In the genomic region with DNA sequence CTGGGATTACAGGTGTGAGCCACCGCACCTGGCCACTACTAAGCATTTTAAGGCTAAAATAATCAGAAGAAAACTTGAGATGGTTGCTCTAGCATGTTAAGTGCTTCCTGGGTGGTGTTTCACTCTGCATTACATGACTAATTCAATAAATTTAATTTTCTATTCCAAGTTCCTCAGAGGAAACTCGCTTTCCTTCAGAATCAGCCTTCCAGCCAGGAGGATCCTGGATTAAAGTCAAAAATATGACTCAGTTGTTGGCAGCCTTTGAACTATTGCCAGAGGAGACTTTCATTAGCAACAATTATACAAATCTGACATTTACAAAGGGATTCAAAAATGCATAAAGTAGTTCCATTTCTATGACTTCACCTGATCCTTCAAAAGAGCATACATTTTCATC, we compare ENCODE assay signal across 25 cellular contexts.
A peak's percentile ranks its signal among the peaks of the same experiment; 100 is the strongest.
DNase-seq lines count a peak whose midpoint lies in the region; ATAC-seq and TF ChIP-seq lines count a peak whose summit lies in the region.
"Had no signal": no experiment of that assay in that cellular context is flagged by ENCODE, and none has a peak within 500 bp of the region (broad histone marks: within the 10 kb centered on the region; RNA-seq: fewer than 3 reads in every experiment).

No MANE protein-coding gene starts in this region.

- H3K27ac ChIP-seq in RWPE1, result peak overlapping the region; percentile 73
- H3K27ac ChIP-seq: KMS-11, neutrophil, SJSA1, tibial nerve had no signal

- no peaks in the 10 kb centered on the region for H3K9me3 Mint-ChIP-seq in activated naive CD4-positive, alpha-beta T cell treated with anti-CD3 and anti-CD28 coated beads, Interleukin-2, amount 50 U/mL, for 72 hours
- H3K9me3 Mint-ChIP-seq in activated CD8-positive, alpha-beta T cell treated with anti-CD3 and anti-CD28 coated beads, Interleukin-2, amount 10 ng/mL, durations not matched to agents 7 days and 5 days (ENCODE audit: insufficient read depth), result no peaks in the 10 kb centered on the region
- H3K9me3 Mint-ChIP-seq: activated naive CD4-positive, alpha-beta T cell treated with anti-CD3 and anti-CD28 coated beads, Interleukin-2, amount 50 U/mL, for 24 hours; activated T-cell treated with anti-CD3 and anti-CD28 coated beads, Interleukin-2, amount 50 U/mL, for 24 hours had no signal

- POLR2A ChIA-PET in RWPE1 (lab: Yijun Ruan, JAX; ENCODE audit: low non-redundant PET), result no interaction called here
- POLR2A ChIA-PET in activated CD8-positive, alpha-beta T cell treated with anti-CD3 and anti-CD28 coated beads, Interleukin-2, amount 10 ng/mL, durations not matched to agents 7 days and 5 days (lab: Charles Lee), result no interaction called here

- TF ChIP-seq CTCF in RWPE1 (conservative IDR thresholded peaks at IDR 0.05; ENCODE audit: low read depth), result no peak
- no peak for TF ChIP-seq CTCF in choroid plexus epithelial cell (conservative IDR thresholded peaks at IDR 0.05; ENCODE audit: low read depth, low read length)
- no peak for TF ChIP-seq CTCF in retinal pigment epithelial cell (conservative IDR thresholded peaks at IDR 0.05; ENCODE audit: low read depth, low read length)

- H3K4me1 Mint-ChIP-seq in activated CD8-positive, alpha-beta T cell treated with anti-CD3 and anti-CD28 coated beads, Interleukin-2, amount 10 ng/mL, durations not matched to agents 7 days and 5 days (ENCODE audit: low read depth), result no peaks in the 10 kb centered on the region
- H3K4me1 Mint-ChIP-seq: activated naive CD4-positive, alpha-beta T cell treated with anti-CD3 and anti-CD28 coated beads, Interleukin-2, amount 50 U/mL, for 24 hours; WTC11 had no signal

- H3K4me3 Mint-ChIP-seq in activated CD8-positive, alpha-beta T cell treated with anti-CD3 and anti-CD28 coated beads, Interleukin-2, amount 10 ng/mL, durations not matched to agents 7 days and 5 days, result no peak overlapping the region
- H3K4me3 Mint-ChIP-seq: activated naive CD4-positive, alpha-beta T cell treated with anti-CD3 and anti-CD28 coated beads, Interleukin-2, amount 50 U/mL, for 24 hours; activated T-cell treated with anti-CD3 and anti-CD28 coated beads, Interleukin-2, amount 50 U/mL, for 24 hours; WTC11 had no signal

- H3K4me3 ChIP-seq in choroid plexus epithelial cell (ENCODE audit: low read depth, low read length) (no peak overlapping the region), retinal pigment epithelial cell (ENCODE audit: low read length) (no peak overlapping the region)
- H3K4me3 ChIP-seq: SJSA1, tibial nerve had no signal

- no peak overlapping the region for H3K27ac Mint-ChIP-seq in activated naive CD4-positive, alpha-beta T cell treated with anti-CD3 and anti-CD28 coated beads, Interleukin-2, amount 50 U/mL, for 72 hours
- no peak overlapping the region for H3K27ac Mint-ChIP-seq in activated CD8-positive, alpha-beta T cell treated with anti-CD3 and anti-CD28 coated beads, Interleukin-2, amount 10 ng/mL, durations not matched to agents 7 days and 5 days
- H3K27ac Mint-ChIP-seq: activated naive CD4-positive, alpha-beta T cell treated with anti-CD3 and anti-CD28 coated beads, Interleukin-2, amount 50 U/mL, for 24 hours; activated T-cell treated with anti-CD3 and anti-CD28 coated beads, Interleukin-2, amount 50 U/mL, for 24 hours; WTC11 had no signal

- ATAC-seq in activated naive CD4-positive, alpha-beta T cell treated with anti-CD3 and anti-CD28 coated beads, Interleukin-2, amount 50 U/mL, for 72 hours, result no peak
- ATAC-seq in GM21723 (IDR thresholded peaks at IDR 0.05; ENCODE audit: unreplicated experiment), result no peak
- ATAC-seq in activated CD8-positive, alpha-beta T cell treated with anti-CD3 and anti-CD28 coated beads, Interleukin-2, amount 10 ng/mL, durations not matched to agents 7 days and 5 days, result no peak
- ATAC-seq: left ventricle myocardium superior; right cardiac atrium; stimulated activated naive CD8-positive, alpha-beta T cell treated with anti-CD3 and anti-CD28 coated beads, Interleukin-15, Interleukin-2, amounts not matched to agents 100 U/mL and 50 U/mL, for 24 hours; WTC11 had no signal

- CTCF ChIA-PET in RWPE1 (lab: Yijun Ruan, JAX), result no interaction called here
- CTCF ChIA-PET in activated CD8-positive, alpha-beta T cell treated with anti-CD3 and anti-CD28 coated beads, Interleukin-2, amount 10 ng/mL, durations not matched to agents 7 days and 5 days (lab: Charles Lee), result no interaction called here

- peaks cover 0 to 4% of the 10 kb centered on the region in 2 donors for H3K36me3 Mint-ChIP-seq in activated naive CD4-positive, alpha-beta T cell treated with anti-CD3 and anti-CD28 coated beads, Interleukin-2, amount 50 U/mL, for 72 hours
- no peaks in the 10 kb centered on the region for H3K36me3 Mint-ChIP-seq in activated CD8-positive, alpha-beta T cell treated with anti-CD3 and anti-CD28 coated beads, Interleukin-2, amount 10 ng/mL, durations not matched to agents 7 days and 5 days (ENCODE audit: low read depth)
- H3K36me3 Mint-ChIP-seq: activated naive CD4-positive, alpha-beta T cell treated with anti-CD3 and anti-CD28 coated beads, Interleukin-2, amount 50 U/mL, for 24 hours had no signal

- H3K27me3 Mint-ChIP-seq in activated CD8-positive, alpha-beta T cell treated with anti-CD3 and anti-CD28 coated beads, Interleukin-2, amount 10 ng/mL, durations not matched to agents 7 days and 5 days (ENCODE audit: low read depth), result peaks cover 2% of the 10 kb centered on the region

- peak; percentile 20 for DNase-seq in HS-5 (ENCODE audit: low read depth)
- DNase-seq in RWPE1 (ENCODE audit: low spot score), result peak; percentile 48
- DNase-seq in choroid plexus epithelial cell (ENCODE audit: low read depth), result peak; percentile 2
- peak; percentile 48 for DNase-seq in retinal pigment epithelial cell (ENCODE audit: low read depth)
- DNase-seq in activated naive CD4-positive, alpha-beta T cell treated with anti-CD3 and anti-CD28 coated beads, Interleukin-2, amount 50 U/mL, for 72 hours (ENCODE audit: low spot score in 2 of 2), result no peak
- DNase-seq in activated effector memory CD4-positive, alpha-beta T cell treated with anti-CD3 and anti-CD28 coated beads, Interleukin-2, amount 50 U/mL, for 16 hours, result no peak
- DNase-seq in activated CD8-positive, alpha-beta T cell treated with anti-CD3 and anti-CD28 coated beads, Interleukin-2, amount 10 ng/mL, durations not matched to agents 7 days and 5 days, result no peak
- DNase-seq: activated CD4-positive, alpha-beta T cell treated with anti-CD3 and anti-CD28 coated beads, Interleukin-2, amount 50 U/mL, for 48 hours; activated T-cell treated with anti-CD3 and anti-CD28 coated beads, Interleukin-2, amount 50 U/mL, for 24 hours; COR-L47; GOT3; left ventricle myocardium superior; NCI-H1105; NCI-H2107; NCI-H748 treated with DMSO at 0.1 percent for 48 hours; OCI-M1; right cardiac atrium; stimulated activated naive CD8-positive, alpha-beta T cell treated with anti-CD3 and anti-CD28 coated beads, Interleukin-15, Interleukin-2, amounts not matched to agents 100 U/mL and 50 U/mL, for 24 hours had no signal

Comparison
In these comparisons a context has a peak if more than half of its experiments do, and no peak if none do; other contexts are left out.
1. DNase-seq: peak in HS-5 (single experiment), RWPE1 (single experiment), choroid plexus epithelial cell (single experiment) and retinal pigment epithelial cell (single experiment); none in activated naive CD4-positive, alpha-beta T cell treated with anti-CD3 and anti-CD28 coated beads, Interleukin-2, amount 50 U/mL, for 72 hours (0 of 2), activated effector memory CD4-positive, alpha-beta T cell treated with anti-CD3 and anti-CD28 coated beads, Interleukin-2, amount 50 U/mL, for 16 hours (single experiment) and activated CD8-positive, alpha-beta T cell treated with anti-CD3 and anti-CD28 coated beads, Interleukin-2, amount 10 ng/mL, durations not matched to agents 7 days and 5 days (single experiment).